Comparison of ENCODE assay signal across 10 cellular contexts in genomic region chr15:71800835-71801745, GRCh38. TPM values are rescaled to one million over a fixed set of nuclear protein-coding genes. Genes with fewer than 3 reads are reported as not detected.
DNase-seq lines count a peak whose midpoint lies in the region; ATAC-seq and TF ChIP-seq lines count a peak whose summit lies in the region.
"Had no signal": no experiment of that assay in that cellular context is flagged by ENCODE, and none has a peak within 500 bp of the region (broad histone marks: within the 10 kb centered on the region; RNA-seq: fewer than 3 reads in every experiment).

No MANE protein-coding gene starts in this region.

- no peaks in the 10 kb centered on the region for H3K36me3 Mint-ChIP-seq in Caco-2 (ENCODE audit: insufficient read depth, unreplicated experiment)
- H3K36me3 Mint-ChIP-seq in MCF 10A (ENCODE audit: insufficient read depth, unreplicated experiment) = no peaks in the 10 kb centered on the region
- H3K36me3 Mint-ChIP-seq: naive thymus-derived CD8-positive, alpha-beta T cell; T-cell had no signal

- CTCF ChIA-PET in Caco-2 (lab: Charles Lee) = interaction anchor here (0.6 to 1.6 kb wide), 4 partner anchors 11 to 268 kb away, joined by 3 to 9 read pairs (median 4); no protein-coding TSS in a partner anchor
- CTCF ChIA-PET in MCF 10A (lab: Yijun Ruan, JAX) = interaction anchor here (0.6 to 9.1 kb wide), 55 partner anchors 9 to 1118 kb away, joined by 3 to 149 read pairs (median 4); partner anchors contain the start of gene NR2E3

- no peak overlapping the region for H3K27ac ChIP-seq in thoracic aorta

- TF ChIP-seq CTCF in Caco-2 (IDR thresholded peaks at IDR 0.05; ENCODE audit: insufficient read depth in 1 of 2, low read depth in 1 of 2, low read length in 1 of 2, severe bottlenecking in 1 of 2, unreplicated experiment in 1 of 2) (peak; percentile 80 to 91), MCF 10A (IDR thresholded peaks at IDR 0.05; ENCODE audit: unreplicated experiment) (peak; percentile 93), kidney epithelial cell (IDR thresholded peaks at IDR 0.05; ENCODE audit: insufficient read depth, low read length, poor library complexity, severe bottlenecking) (peak; percentile 77), thoracic aorta (IDR thresholded peaks at IDR 0.05) (peak; percentile 85)

- peak in 1 of 2 experiments; percentile 72 for DNase-seq in Caco-2
- peak; percentile 79 for DNase-seq in H7
- DNase-seq in NCI-H748 treated with DMSO at 0.1 percent for 48 hours (lab: John Stamatoyannopoulos, UW) = peak; percentile 7
- DNase-seq in MCF 10A (ENCODE audit: unreplicated experiment) = peak; percentile 77
- no peak for DNase-seq in kidney epithelial cell (ENCODE audit: low read depth)
- no peak for DNase-seq in thoracic aorta (ENCODE audit: low spot score)

- H3K27ac Mint-ChIP-seq in Caco-2 (ENCODE audit: unreplicated experiment) (no peak overlapping the region), MCF 10A (ENCODE audit: low read depth, unreplicated experiment) (no peak overlapping the region)
- H3K27ac Mint-ChIP-seq: naive thymus-derived CD8-positive, alpha-beta T cell; T-cell had no signal

- H3K27me3 Mint-ChIP-seq in Caco-2 (ENCODE audit: insufficient read depth, unreplicated experiment) (no peaks in the 10 kb centered on the region), MCF 10A (ENCODE audit: insufficient read depth, unreplicated experiment) (no peaks in the 10 kb centered on the region)

- no peak overlapping the region for H3K4me3 ChIP-seq in Caco-2 (ENCODE audit: low read depth, low read length)
- no peak overlapping the region for H3K4me3 ChIP-seq in H7 (ENCODE audit: insufficient read depth, low read depth, low read length)
- no peak overlapping the region for H3K4me3 ChIP-seq in kidney epithelial cell (ENCODE audit: low read depth, low read length)
- H3K4me3 ChIP-seq in thoracic aorta = no peak overlapping the region

- no TSS peak for BruUV-seq in Caco-2 (replicated peaks; lab: Mats Ljungman, UMichigan)
- BruUV-seq in MCF 10A (replicated peaks; lab: Mats Ljungman, UMichigan) = no TSS peak

- H3K9me3 ChIP-seq in Caco-2 (no peaks in the 10 kb centered on the region), thoracic aorta (no peaks in the 10 kb centered on the region)

- H3K27me3 ChIP-seq in Caco-2 (replicated peaks; ENCODE audit: control insufficient read depth, insufficient read depth, low read length) = no peaks in the 10 kb centered on the region
- no peaks in the 10 kb centered on the region for H3K27me3 ChIP-seq in H7 (ENCODE audit: control insufficient read depth, insufficient read depth, low read length)
- no peaks in the 10 kb centered on the region for H3K27me3 ChIP-seq in kidney epithelial cell (ENCODE audit: control insufficient read depth, insufficient read depth, low read length)
- no peaks in the 10 kb centered on the region for H3K27me3 ChIP-seq in thoracic aorta (replicated peaks; ENCODE audit: insufficient read depth)

- no peak overlapping the region for H3K4me3 Mint-ChIP-seq in Caco-2 (ENCODE audit: unreplicated experiment)
- H3K4me3 Mint-ChIP-seq in MCF 10A (ENCODE audit: unreplicated experiment) = no peak overlapping the region
- H3K4me3 Mint-ChIP-seq: naive thymus-derived CD8-positive, alpha-beta T cell; T-cell had no signal

- H3K9me3 Mint-ChIP-seq in Caco-2 (ENCODE audit: unreplicated experiment) (no peaks in the 10 kb centered on the region), MCF 10A (ENCODE audit: unreplicated experiment) (no peaks in the 10 kb centered on the region)
- H3K9me3 Mint-ChIP-seq: T-cell had no signal

- no peaks in the 10 kb centered on the region for H3K4me1 ChIP-seq in Caco-2
- peaks cover 0 to 9% of the 10 kb centered on the region in 2 donors for H3K4me1 ChIP-seq in thoracic aorta (ENCODE audit: control insufficient read depth in 1 of 2, low read depth in 2 of 2)

- no peaks in the 10 kb centered on the region for H3K4me1 Mint-ChIP-seq in Caco-2 (ENCODE audit: low read depth, unreplicated experiment)
- H3K4me1 Mint-ChIP-seq in MCF 10A (ENCODE audit: insufficient read depth, unreplicated experiment) = peaks cover 6% of the 10 kb centered on the region

- intact Hi-C loops in Caco-2 (cut with micrococcal nuclease; ENCODE audit: unreplicated experiment) (loop anchor here (1.0 to 10.0 kb wide), 6 partner anchors 48 to 686 kb away; partner anchors contain the start of gene THSD4), MCF 10A (cut with micrococcal nuclease) (loop anchor here (1.0 to 10.0 kb wide), 11 partner anchors 21 to 909 kb away; partner anchors contain the start of genes LRRC49, THAP10 and THSD4)

- H3K36me3 ChIP-seq in Caco-2 (ENCODE audit: control insufficient read depth, insufficient read depth, low read length) = no peaks in the 10 kb centered on the region
- H3K36me3 ChIP-seq in H7 (replicated peaks; ENCODE audit: control insufficient read depth, insufficient read depth, low read length) = no peaks in the 10 kb centered on the region
- no peaks in the 10 kb centered on the region for H3K36me3 ChIP-seq in kidney epithelial cell (ENCODE audit: control insufficient read depth, insufficient read depth, low read length)
- no peaks in the 10 kb centered on the region for H3K36me3 ChIP-seq in thoracic aorta

- POLR2A ChIA-PET in Caco-2 (lab: Charles Lee) = no interaction called here
- POLR2A ChIA-PET in MCF 10A (lab: Yijun Ruan, JAX) = interaction anchor here (0.5 to 0.6 kb wide), 3 partner anchors 355 to 1703 kb away, joined by 3 read pairs; partner anchors contain the start of gene TLE3

- ATAC-seq in thoracic aorta (ENCODE audit: insufficient number of reproducible peaks, low FRiP score, low read depth) (peak; percentile 91), GM21529 (IDR thresholded peaks at IDR 0.05; ENCODE audit: unreplicated experiment) (no peak), GM19467 (IDR thresholded peaks at IDR 0.05; ENCODE audit: unreplicated experiment) (no peak)
- ATAC-seq: naive thymus-derived CD8-positive, alpha-beta T cell; T-cell had no signal

RNA-seq across cellular contexts. Expression of gene NR2E3, which starts 9.3 kb away (rescaled TPM):
- total RNA-seq in Caco-2 (2022) (not detected in 2 replicates), MCF 10A (2022) (0.49 and 0.56 TPM in 2 replicates), kidney epithelial cell (not detected in 2 replicates), thoracic aorta (under 1 TPM; 0.27 to 0.92 TPM)
- 0.14 and 0.33 TPM in 2 replicates for total RNA-seq in H7 (2014; rRNA removed; shearing (Covaris generic))
- total RNA-seq: naive thymus-derived CD8-positive, alpha-beta T cell; T-cell had no signal

Comparison
In these comparisons a context has a peak if more than half of its experiments do, and no peak if none do; other contexts are left out.
1. DNase-seq: peak in H7 (single experiment), NCI-H748 treated with DMSO at 0.1 percent for 48 hours (single experiment) and MCF 10A (single experiment); none in kidney epithelial cell (single experiment) and thoracic aorta (single experiment).
2. Peak in every context shown above with its lines, with median percentiles within 50 percentile points of each other: CTCF ChIP-seq.